In genomic region chr6:132817554-132818403, GRCh38 we compare ENCODE assay signal across 13 cellular contexts. TPM values are rescaled to one million over a fixed set of nuclear protein-coding genes. Genes with fewer than 3 reads are reported as not detected.
A peak's percentile ranks its signal among the peaks of the same experiment; 100 is the strongest.
DNase-seq lines count a peak whose midpoint lies in the region; ATAC-seq and TF ChIP-seq lines count a peak whose summit lies in the region.
"Had no signal": no experiment of that assay in that cellular context is flagged by ENCODE, and none has a peak within 500 bp of the region (broad histone marks: within the 10 kb centered on the region; RNA-seq: fewer than 3 reads in every experiment).

No MANE protein-coding gene starts in this region.

- peak overlapping the region; percentile 82 for H3K27ac ChIP-seq in HUES64 (ENCODE audit: low read depth, low read length)
- H3K27ac ChIP-seq in smooth muscle cell (ENCODE audit: low read depth), result peak overlapping the region; percentile 62
- H3K27ac ChIP-seq: pancreas had no signal

- H3K27me3 ChIP-seq in HUES64 (ENCODE audit: insufficient read depth, low read length) (no peaks in the 10 kb centered on the region), smooth muscle cell (ENCODE audit: low read depth) (no peaks in the 10 kb centered on the region)
- H3K27me3 ChIP-seq: pancreas had no signal

- H2AFZ ChIP-seq in smooth muscle cell (ENCODE audit: low read depth), result no peak overlapping the region

- peaks cover 51% of the 10 kb centered on the region for H3K36me3 ChIP-seq in HUES64 (ENCODE audit: insufficient read depth, low read length)
- no peaks in the 10 kb centered on the region for H3K36me3 ChIP-seq in smooth muscle cell (ENCODE audit: low read depth)

- H3K27me3 Mint-ChIP-seq in activated naive CD4-positive, alpha-beta T cell treated with anti-CD3 and anti-CD28 coated beads, Interleukin-2, amount 50 U/mL, for 24 hours, result no peaks in the 10 kb centered on the region
- no peaks in the 10 kb centered on the region for H3K27me3 Mint-ChIP-seq in activated naive CD8-positive, alpha-beta T cell treated with anti-CD3 and anti-CD28 coated beads, Interleukin-2, amount 50 U/mL, for 24 hours

- H3K4me3 Mint-ChIP-seq in activated naive CD4-positive, alpha-beta T cell treated with anti-CD3 and anti-CD28 coated beads, Interleukin-2, amount 50 U/mL, for 24 hours, result peak overlapping the region; percentile 97
- peak overlapping the region; percentile 93 for H3K4me3 Mint-ChIP-seq in activated naive CD8-positive, alpha-beta T cell treated with anti-CD3 and anti-CD28 coated beads, Interleukin-2, amount 50 U/mL, for 24 hours

- peaks cover 31% of the 10 kb centered on the region for H3F3A ChIP-seq in smooth muscle cell (ENCODE audit: low read depth)

- H3K79me2 ChIP-seq in smooth muscle cell (ENCODE audit: low read depth), result peaks cover 28% of the 10 kb centered on the region

- peaks cover 49% of the 10 kb centered on the region for H3K4me1 Mint-ChIP-seq in activated naive CD4-positive, alpha-beta T cell treated with anti-CD3 and anti-CD28 coated beads, Interleukin-2, amount 50 U/mL, for 24 hours
- H3K4me1 Mint-ChIP-seq in activated naive CD8-positive, alpha-beta T cell treated with anti-CD3 and anti-CD28 coated beads, Interleukin-2, amount 50 U/mL, for 24 hours, result peaks cover 64% of the 10 kb centered on the region

- H3K9ac ChIP-seq in HUES64 (ENCODE audit: low read depth, low read length) (peak overlapping the region; percentile 53; the same call in 1 of the 2 replicates), smooth muscle cell (ENCODE audit: low read depth) (no peak overlapping the region)

- no peaks in the 10 kb centered on the region for H3K9me3 Mint-ChIP-seq in activated naive CD4-positive, alpha-beta T cell treated with anti-CD3 and anti-CD28 coated beads, Interleukin-2, amount 50 U/mL, for 24 hours
- H3K9me3 Mint-ChIP-seq in activated naive CD8-positive, alpha-beta T cell treated with anti-CD3 and anti-CD28 coated beads, Interleukin-2, amount 50 U/mL, for 24 hours, result no peaks in the 10 kb centered on the region

- H3K9me3 ChIP-seq in HUES64 (ENCODE audit: insufficient read depth, low read depth, low read length) (no peaks in the 10 kb centered on the region), smooth muscle cell (replicated peaks; ENCODE audit: low read depth) (no peaks in the 10 kb centered on the region)
- H3K9me3 ChIP-seq: pancreas had no signal

- H3K4me1 ChIP-seq in HUES64 (ENCODE audit: insufficient read depth, low read length) (peaks cover 12% of the 10 kb centered on the region), smooth muscle cell (ENCODE audit: low read depth) (peaks cover 15% of the 10 kb centered on the region)

- H4K20me1 ChIP-seq in smooth muscle cell (ENCODE audit: low read depth), result peaks cover 55% of the 10 kb centered on the region

- peak overlapping the region; percentile 9; the same call in 1 of the 2 replicates for H3K4me3 ChIP-seq in HUES64 (ENCODE audit: low read length)
- no peak overlapping the region for H3K4me3 ChIP-seq in smooth muscle cell

- ATAC-seq in activated naive CD8-positive, alpha-beta T cell treated with anti-CD3 and anti-CD28 coated beads, Interleukin-2, amount 50 U/mL, for 24 hours, result no peak
- ATAC-seq in GM19463 (IDR thresholded peaks at IDR 0.05; ENCODE audit: unreplicated experiment), result no peak
- ATAC-seq: pancreas had no signal

- H3K27ac Mint-ChIP-seq in activated naive CD4-positive, alpha-beta T cell treated with anti-CD3 and anti-CD28 coated beads, Interleukin-2, amount 50 U/mL, for 24 hours, result peak overlapping the region; percentile 99
- H3K27ac Mint-ChIP-seq in activated naive CD8-positive, alpha-beta T cell treated with anti-CD3 and anti-CD28 coated beads, Interleukin-2, amount 50 U/mL, for 24 hours, result peak overlapping the region; percentile 96

- TF ChIP-seq CTCF in smooth muscle cell (IDR thresholded peaks at IDR 0.05; ENCODE audit: borderline replicate concordance, insufficient read depth, poor library complexity, severe bottlenecking), result no peak

- no peak overlapping the region for H3K4me2 ChIP-seq in smooth muscle cell

- H3K36me3 Mint-ChIP-seq in activated naive CD4-positive, alpha-beta T cell treated with anti-CD3 and anti-CD28 coated beads, Interleukin-2, amount 50 U/mL, for 24 hours, result peaks cover 45% of the 10 kb centered on the region
- H3K36me3 Mint-ChIP-seq in activated naive CD8-positive, alpha-beta T cell treated with anti-CD3 and anti-CD28 coated beads, Interleukin-2, amount 50 U/mL, for 24 hours (ENCODE audit: low read depth), result peaks cover 60% of the 10 kb centered on the region

- DNase-seq in activated naive CD4-positive, alpha-beta T cell treated with anti-CD3 and anti-CD28 coated beads, Interleukin-2, amount 50 U/mL, for 16 hours, result no peak
- DNase-seq in activated naive CD8-positive, alpha-beta T cell treated with anti-CD3 and anti-CD28 coated beads, Interleukin-2, amount 50 U/mL, for 24 hours, result no peak
- no peak for DNase-seq in smooth muscle cell (lab: John Stamatoyannopoulos, UW; ENCODE audit: unreplicated experiment)
- DNase-seq in iPS-NIHi11 (ENCODE audit: low spot score), result no peak
- DNase-seq in NCI-H446 (lab: John Stamatoyannopoulos, UW), result no peak
- DNase-seq: activated effector memory CD4-positive, alpha-beta T cell treated with Interleukin-2 at 50 U/mL for 16 hours; C1 segment of cervical spinal cord; kidney glomerular epithelial cell; NCI-H2029 treated with DMSO at 0.1 percent for 48 hours; pancreas had no signal

- 96% methylated on average over 10 of the region's 10 CpGs for WGBS in HUES64
- 96% methylated on average over 10 of the region's 10 CpGs for WGBS in smooth muscle cell (ENCODE audit: low lambda C conversion rate)

RNA-seq across cellular contexts. Expression of gene RPS12, which starts 3.4 kb away (rescaled TPM):
- 2,254 TPM for polyA plus RNA-seq in HUES64 (2013, experiment 1 of 2)
- 2,391 TPM for polyA plus RNA-seq in HUES64 (2013, experiment 2 of 2)
- total RNA-seq in smooth muscle cell, result 1,951 and 1,972 TPM in 2 replicates
- polyA plus RNA-seq in smooth muscle cell, result 507 and 567 TPM in 2 replicates

RNA-seq across cellular contexts. Expression of gene SLC18B1, which starts 19.3 kb away (rescaled TPM):
- 13.4 TPM for polyA plus RNA-seq in HUES64 (2013, experiment 1 of 2)
- polyA plus RNA-seq in HUES64 (2013, experiment 2 of 2), result 14.7 TPM
- 7.4 and 7.8 TPM in 2 replicates for total RNA-seq in smooth muscle cell
- polyA plus RNA-seq in smooth muscle cell, result 5.4 and 7.1 TPM in 2 replicates
